In the genomic region with DNA sequence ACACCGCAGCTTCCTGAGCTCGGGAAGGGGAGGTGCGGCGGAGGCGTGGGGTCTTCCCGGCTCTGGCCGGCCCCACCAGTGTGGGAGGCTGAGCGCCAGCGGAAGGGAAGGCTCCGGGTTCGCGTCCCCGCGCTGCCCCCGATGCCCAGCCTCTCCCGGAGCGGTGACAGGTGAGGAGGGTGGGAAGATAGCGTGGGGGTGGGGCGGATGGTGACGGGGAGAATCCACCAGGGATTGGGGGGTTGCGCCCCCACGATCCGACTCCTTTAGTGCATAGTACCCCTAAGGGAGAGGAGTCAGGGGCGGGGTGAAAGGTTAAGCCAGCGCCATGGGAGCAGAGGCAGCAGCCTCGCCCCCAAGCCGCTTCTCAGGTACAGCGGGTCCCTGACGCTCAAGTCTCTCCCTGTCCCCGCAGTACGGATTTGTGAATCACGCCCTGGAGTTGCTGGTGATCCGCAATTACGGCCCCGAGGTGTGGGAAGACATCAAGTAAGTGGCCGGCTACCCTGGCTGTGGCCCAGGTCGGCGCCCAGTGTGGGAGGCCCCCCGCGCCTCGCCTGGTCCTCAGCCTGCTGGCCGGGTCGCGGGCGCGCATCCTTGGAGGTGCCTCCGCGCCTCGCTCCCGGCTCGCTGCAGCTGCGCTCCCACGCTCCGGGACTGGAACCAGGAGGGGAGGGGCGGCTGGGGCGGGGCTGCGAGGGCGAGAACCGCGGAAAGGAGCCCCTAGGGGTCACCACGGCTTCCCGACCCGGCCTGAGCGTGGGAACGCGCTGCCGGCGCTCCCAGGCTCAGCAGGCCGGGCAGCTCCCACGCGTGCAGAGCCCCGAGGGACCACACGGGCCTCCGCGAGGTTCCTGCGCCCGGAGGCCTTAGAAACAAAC, we compare ENCODE assay signal across 8 cellular contexts. TPM values are rescaled to one million over a fixed set of nuclear protein-coding genes. Genes with fewer than 3 reads are reported as not detected.
DNase-seq lines count a peak whose midpoint lies in the region; ATAC-seq, FAIRE-seq and TF ChIP-seq lines count a peak whose summit lies in the region.

No MANE protein-coding gene starts in this region.

- DNase-seq in activated naive CD4-positive, alpha-beta T cell treated with anti-CD3 and anti-CD28 coated beads for 36 hours = peak; percentile 8
- no peak for DNase-seq in activated naive CD4-positive, alpha-beta T cell treated with Interleukin-2 at 50 U/mL for 16 hours
- DNase-seq in SK-N-SH = peak; percentile 84
- peak; percentile 71 for DNase-seq in endothelial cell of umbilical vein (ENCODE audit: low read depth, low spot score)
- peak; percentile 73 for DNase-seq in type B pancreatic cell (ENCODE audit: extremely low spot score, unreplicated experiment)
- no peak for DNase-seq in NCI-H526 treated with DMSO at 0.1 percent for 48 hours (lab: John Stamatoyannopoulos, UW)

- H3K36me3 ChIP-seq in SK-N-SH (replicated peaks in 1 of 2; ENCODE audit: control insufficient read depth in 1 of 2, insufficient read depth in 2 of 2, low read length in 1 of 2) (no peaks in the 10 kb centered on the region), endothelial cell of umbilical vein (ENCODE audit: control insufficient read depth in 2 of 2, extremely low read depth in 1 of 2, insufficient read depth in 2 of 2, low read length in 2 of 2) (no peaks in the 10 kb centered on the region)

- H2AFZ ChIP-seq in SK-N-SH (ENCODE audit: low read depth) = peak overlapping the region; percentile 76; the same call in 1 of the 2 replicates
- peak overlapping the region; percentile 93 for H2AFZ ChIP-seq in endothelial cell of umbilical vein (ENCODE audit: low read depth, low read length)

- H3K27ac ChIP-seq in SK-N-SH (ENCODE audit: low read depth in 2 of 2, low read length in 1 of 2) (peak overlapping the region in 1 of 2 experiments; percentile 72; a peak in 2 of 4 replicates), endothelial cell of umbilical vein (ENCODE audit: insufficient read depth, low read depth, low read length) (no peak overlapping the region)

- TF ChIP-seq CTCF in SK-N-SH (IDR thresholded peaks at IDR 0.05) (no peak), endothelial cell of umbilical vein (IDR thresholded peaks at IDR 0.05; ENCODE audit: extremely low read depth in 1 of 2, insufficient read depth in 1 of 2, low read depth in 1 of 2, low read length in 2 of 2) (no peak), type B pancreatic cell (conservative IDR thresholded peaks at IDR 0.05) (peak; percentile 38)

- H3K4me1 Mint-ChIP-seq in activated naive CD4-positive, alpha-beta T cell treated with anti-CD3 and anti-CD28 coated beads for 36 hours (ENCODE audit: low read depth) = peaks cover 14% of the 10 kb centered on the region
- H3K4me1 Mint-ChIP-seq in type B pancreatic cell (ENCODE audit: unreplicated experiment) = peaks cover 9% of the 10 kb centered on the region

- H3K4me3 Mint-ChIP-seq in activated naive CD4-positive, alpha-beta T cell treated with anti-CD3 and anti-CD28 coated beads for 36 hours = peak overlapping the region; percentile 57
- peak overlapping the region; percentile 85 for H3K4me3 Mint-ChIP-seq in type B pancreatic cell

- TF ChIP-seq EP300 in SK-N-SH (IDR thresholded peaks at IDR 0.05; ENCODE audit: borderline replicate concordance in 1 of 2, low read depth in 1 of 2, low read length in 1 of 2) = no peak

- H3F3A ChIP-seq in SK-N-SH (replicated peaks; ENCODE audit: insufficient read depth) = no peaks in the 10 kb centered on the region

- H3K27me3 ChIP-seq in SK-N-SH (ENCODE audit: insufficient read depth) (no peaks in the 10 kb centered on the region), endothelial cell of umbilical vein (ENCODE audit: control insufficient read depth in 2 of 2, insufficient read depth in 2 of 2, low read length in 2 of 2) (no peaks in the 10 kb centered on the region), mononuclear cell (ENCODE audit: insufficient read depth, low read length) (peaks cover 2% of the 10 kb centered on the region)

- no peak for TF ChIP-seq RAD21 in SK-N-SH (IDR thresholded peaks at IDR 0.05; ENCODE audit: low read length)

- dilution Hi-C loops in endothelial cell of umbilical vein (cut with MboI; ENCODE audit: extremely low pct_ligation_motif_present, low sequenced_read_pairs) = no loop called here

- H3K27me3 Mint-ChIP-seq in activated naive CD4-positive, alpha-beta T cell treated with anti-CD3 and anti-CD28 coated beads for 36 hours (ENCODE audit: low read depth) = peaks cover 33% of the 10 kb centered on the region
- H3K27me3 Mint-ChIP-seq in type B pancreatic cell = peaks cover 4% of the 10 kb centered on the region

- CTCF ChIA-PET in activated naive CD4-positive, alpha-beta T cell treated with anti-CD3 and anti-CD28 coated beads for 36 hours (lab: Charles Lee) = no interaction called here
- CTCF ChIA-PET in SK-N-SH (lab: Yijun Ruan, JAX) (interaction anchor here (0.7 to 3.0 kb wide), 15 partner anchors 11 to 884 kb away, joined by 3 to 15 read pairs (median 4); no protein-coding TSS in a partner anchor), endothelial cell of umbilical vein (lab: Charles Lee) (interaction anchor here (0.6 to 2.2 kb wide), 7 partner anchors 13 to 322 kb away, joined by 3 to 13 read pairs (median 3); no protein-coding TSS in a partner anchor)

- H3K27ac Mint-ChIP-seq in activated naive CD4-positive, alpha-beta T cell treated with anti-CD3 and anti-CD28 coated beads for 36 hours = no peak overlapping the region
- no peak overlapping the region for H3K27ac Mint-ChIP-seq in type B pancreatic cell

- H3K9me2 ChIP-seq in SK-N-SH = no peaks in the 10 kb centered on the region

- intact Hi-C loops in activated naive CD4-positive, alpha-beta T cell treated with anti-CD3 and anti-CD28 coated beads for 36 hours (cut with micrococcal nuclease) = loop anchor here (5.0 kb wide), 2 partner anchors 92 to 193 kb away; a partner anchor contains a TSS
- intact Hi-C loops in endothelial cell of umbilical vein (cut with micrococcal nuclease) = loop anchor here (1.0 kb wide), 1 partner anchor 91 kb away; no protein-coding TSS in a partner anchor

- 8% methylated on average over 26 of the region's 77 CpGs for WGBS in SK-N-SH (ENCODE audit: low lambda C conversion rate)

- H3K9me1 ChIP-seq in endothelial cell of umbilical vein (replicated peaks; ENCODE audit: control insufficient read depth, extremely low read depth, insufficient read depth, low read length) = no peaks in the 10 kb centered on the region

- H3K4me1 ChIP-seq in SK-N-SH (ENCODE audit: control insufficient read depth in 1 of 2, insufficient read depth in 2 of 2, low read depth in 1 of 2, low read length in 1 of 2) (peaks cover 0 to 3% of the 10 kb centered on the region in 2 experiments; a peak in 1 of 4 replicates), endothelial cell of umbilical vein (ENCODE audit: control insufficient read depth, extremely low read depth, insufficient read depth, low read length) (peaks cover 6% of the 10 kb centered on the region), mononuclear cell (ENCODE audit: insufficient read depth, low read length) (peaks cover 18% of the 10 kb centered on the region)

- no peaks in the 10 kb centered on the region for H3K79me2 ChIP-seq in SK-N-SH (ENCODE audit: insufficient read depth)
- H3K79me2 ChIP-seq in endothelial cell of umbilical vein (ENCODE audit: control insufficient read depth, insufficient read depth, low read length) = no peaks in the 10 kb centered on the region

- peak; percentile 14 for ATAC-seq in HG03025 (IDR thresholded peaks at IDR 0.05; ENCODE audit: low FRiP score, unreplicated experiment)

- peak overlapping the region; percentile 90 for H3K4me2 ChIP-seq in SK-N-SH
- H3K4me2 ChIP-seq in endothelial cell of umbilical vein (ENCODE audit: insufficient read depth, low read length) = peak overlapping the region; percentile 47

- no peaks in the 10 kb centered on the region for H3K9me3 Mint-ChIP-seq in activated naive CD4-positive, alpha-beta T cell treated with anti-CD3 and anti-CD28 coated beads for 36 hours
- H3K9me3 Mint-ChIP-seq in type B pancreatic cell = peaks cover 4% of the 10 kb centered on the region

- H3K9me3 ChIP-seq in SK-N-SH (no peaks in the 10 kb centered on the region), endothelial cell of umbilical vein (replicated peaks; ENCODE audit: control insufficient read depth, insufficient read depth, low read length) (no peaks in the 10 kb centered on the region), mononuclear cell (ENCODE audit: low read depth, low read length) (no peaks in the 10 kb centered on the region)

- H3K36me3 Mint-ChIP-seq in activated naive CD4-positive, alpha-beta T cell treated with anti-CD3 and anti-CD28 coated beads for 36 hours (ENCODE audit: low read depth) = no peaks in the 10 kb centered on the region
- H3K36me3 Mint-ChIP-seq in type B pancreatic cell = no peaks in the 10 kb centered on the region

- no peak for FAIRE-seq in endothelial cell of umbilical vein (lab: Jason Lieb, UNC)

- peak overlapping the region; percentile 64 to 67 for H3K4me3 ChIP-seq in SK-N-SH (ENCODE audit: low read depth in 2 of 2, low read length in 1 of 2)
- H3K4me3 ChIP-seq in endothelial cell of umbilical vein (replicated peaks in 1 of 3; ENCODE audit: insufficient read depth in 1 of 3, low read depth in 1 of 3, low read length in 3 of 3) = peak overlapping the region; percentile 32 to 53 (median 44)
- peak overlapping the region; percentile 39 for H3K4me3 ChIP-seq in mononuclear cell (ENCODE audit: low read length)

- no peaks in the 10 kb centered on the region for H4K20me1 ChIP-seq in SK-N-SH (ENCODE audit: insufficient read depth)
- no peaks in the 10 kb centered on the region for H4K20me1 ChIP-seq in endothelial cell of umbilical vein (replicated peaks; ENCODE audit: control insufficient read depth, extremely low read depth, insufficient read depth, low read length)

- no TSS peak for BruUV-seq in endothelial cell of umbilical vein (replicated peaks; lab: Mats Ljungman, UMichigan)

- H3K9ac ChIP-seq in SK-N-SH = peak overlapping the region; percentile 16; the same call in 1 of the 2 replicates
- no peak overlapping the region for H3K9ac ChIP-seq in endothelial cell of umbilical vein (replicated peaks; ENCODE audit: extremely low read depth, insufficient read depth, low read length)

- no peak for TF ChIP-seq POLR2A in endothelial cell of umbilical vein (IDR thresholded peaks at IDR 0.05; ENCODE audit: low read depth, low read length)

- POLR2A ChIA-PET in SK-N-SH (lab: Yijun Ruan, JAX) (no interaction called here), endothelial cell of umbilical vein (lab: Charles Lee) (no interaction called here)

RNA-seq across cellular contexts. Expression of a gene that starts 0.8 kb away (rescaled TPM):
- under 1 TPM; 0.60 to 0.72 TPM for total RNA-seq in activated naive CD4-positive, alpha-beta T cell treated with anti-CD3 and anti-CD28 coated beads for 36 hours
- polyA plus RNA-seq in SK-N-SH (2012; rRNA removed) (0.36 and 0.38 TPM in 2 replicates), endothelial cell of umbilical vein (1.7 and 1.9 TPM in 2 replicates)
- polyA plus RNA-seq in SK-N-SH (2012; cell fraction: cytosol; rRNA removed) = 0.51 and 0.54 TPM in 2 replicates
- polyA plus RNA-seq in SK-N-SH (2012; cell fraction: nucleus; rRNA removed) = 0.20 and 0.33 TPM in 2 replicates
- total RNA-seq in endothelial cell of umbilical vein (4.7 and 7.0 TPM in 2 replicates), mononuclear cell (12.5 TPM), type B pancreatic cell (ENCODE audit: low replicate concordance) (3.6 and 6.6 TPM in 2 replicates)
- polyA plus RNA-seq in endothelial cell of umbilical vein (2011; cell fraction: cytosol; rRNA removed) = 1.8 and 2.2 TPM in 2 replicates
- polyA plus RNA-seq in endothelial cell of umbilical vein (2011; cell fraction: nucleus; rRNA removed) = 2.0 and 2.1 TPM in 2 replicates
- 0.10 and 0.33 TPM in 2 replicates for polyA plus RNA-seq in endothelial cell of umbilical vein (2012)
- 5.3 and 5.5 TPM in 2 replicates for polyA minus RNA-seq in endothelial cell of umbilical vein
- not detected for polyA minus RNA-seq in endothelial cell of umbilical vein (2011; cell fraction: cytosol; rRNA and poly(A)+ RNA removed)
- 1.5 and 2.8 TPM in 2 replicates for polyA minus RNA-seq in endothelial cell of umbilical vein (2011; cell fraction: nucleus; rRNA and poly(A)+ RNA removed)

Comparison
In these comparisons a context has a peak if more than half of its experiments do, and no peak if none do; other contexts are left out.
1. DNase-seq: peak in activated naive CD4-positive, alpha-beta T cell treated with anti-CD3 and anti-CD28 coated beads for 36 hours (single experiment), SK-N-SH (single experiment), endothelial cell of umbilical vein (single experiment) and type B pancreatic cell (single experiment); none in activated naive CD4-positive, alpha-beta T cell treated with Interleukin-2 at 50 U/mL for 16 hours (single experiment) and NCI-H526 treated with DMSO at 0.1 percent for 48 hours (single experiment).
2. Peak in every context shown above with its lines, with median percentiles within 50 percentile points of each other: H3K4me3 ChIP-seq.